18 cellular contexts compared by ENCODE assay signal in the genomic region with DNA sequence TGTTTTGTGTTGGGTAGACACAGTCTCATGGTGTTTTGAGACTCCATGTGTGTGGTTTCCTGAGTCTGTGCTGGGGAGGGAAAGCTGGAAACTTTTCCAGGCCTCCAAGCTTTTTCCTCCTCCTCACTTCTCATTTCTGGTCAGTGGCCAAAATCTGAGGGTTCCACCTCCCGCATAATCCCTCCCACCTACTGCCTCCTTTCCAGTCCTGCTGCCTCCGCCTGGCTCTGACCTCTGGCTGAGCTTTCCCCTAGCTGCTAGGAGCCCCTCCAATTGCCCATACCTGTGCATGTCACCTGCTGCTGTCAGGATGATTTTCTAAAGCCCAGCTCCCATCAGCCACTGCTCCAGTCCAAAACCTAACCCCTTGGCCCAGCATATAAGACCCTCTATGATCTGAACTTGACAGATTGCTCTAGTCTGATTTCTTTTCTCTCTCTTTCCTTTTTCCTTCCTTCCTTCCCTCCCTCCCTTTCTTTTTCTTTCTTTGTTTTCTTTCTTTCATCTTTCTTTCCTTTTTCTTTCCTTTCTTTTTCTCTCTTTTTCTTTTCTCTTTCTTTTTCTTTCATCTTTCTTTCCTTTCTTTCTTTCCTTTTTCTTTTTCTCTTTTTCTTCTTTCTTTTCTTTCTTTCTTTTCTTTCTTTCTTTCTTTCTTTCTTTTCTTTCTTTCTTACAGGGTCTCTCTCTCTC. TPM values are rescaled to one million over a fixed set of nuclear protein-coding genes. Genes with fewer than 3 reads are reported as not detected.
DNase-seq lines count a peak whose midpoint lies in the region; ATAC-seq and TF ChIP-seq lines count a peak whose summit lies in the region.
"Had no signal": no experiment of that assay in that cellular context is flagged by ENCODE, and none has a peak within 500 bp of the region (broad histone marks: within the 10 kb centered on the region; RNA-seq: fewer than 3 reads in every experiment).

No MANE protein-coding gene starts in this region.

- H3K9ac ChIP-seq in SK-N-SH: no peak overlapping the region

- no peaks in the 10 kb centered on the region; the same call in none of the 2 replicates for H3K27me3 ChIP-seq in SK-N-SH (ENCODE audit: insufficient read depth)
- H3K27me3 ChIP-seq in SJCRH30: no peaks in the 10 kb centered on the region

- no peaks in the 10 kb centered on the region for H3F3A ChIP-seq in SK-N-SH (replicated peaks; ENCODE audit: insufficient read depth)

- CTCF ChIA-PET in SK-N-SH (lab: Yijun Ruan, JAX): interaction anchor here (0.7 to 4.0 kb wide), 14 partner anchors 8 to 325 kb away, joined by 3 to 23 read pairs (median 5); a partner anchor contains a TSS

- no peak overlapping the region for H2AFZ ChIP-seq in SK-N-SH (ENCODE audit: low read depth)

- WGBS in SK-N-SH (ENCODE audit: low lambda C conversion rate): 49% methylated on average over 2 of the region's 2 CpGs

- intact Hi-C loops in Right ventricle myocardium superior (cut with DNase I): no loop called here

- no peaks in the 10 kb centered on the region for H3K36me3 ChIP-seq in SK-N-SH (replicated peaks in 1 of 2; ENCODE audit: control insufficient read depth in 1 of 2, insufficient read depth in 2 of 2, low read length in 1 of 2)
- no peaks in the 10 kb centered on the region for H3K36me3 ChIP-seq in SJCRH30

- DNase-seq in SK-N-SH (no peak), Right ventricle myocardium superior (no peak), left kidney (ENCODE audit: low read depth, low spot score) (peak; percentile 30), NCI-H748 (lab: John Stamatoyannopoulos, UW; ENCODE audit: unreplicated experiment) (no peak), GM03348 (ENCODE audit: low spot score) (no peak), SJCRH30 (no peak)
- DNase-seq: COR-L47, DMS53, H9, NCI-H1105 treated with DMSO at 0.1 percent for 48 hours, NCI-H187, NCI-H446, NCI-H82, RPMI8226 had no signal

- H3K27ac ChIP-seq in SK-N-SH (ENCODE audit: low read depth in 2 of 2, low read length in 1 of 2) (peak overlapping the region in 1 of 2 experiments; percentile 100; a peak in 2 of 4 replicates), SJCRH30 (no peak overlapping the region)
- H3K27ac ChIP-seq: SK-N-MC had no signal

- no peak for TF ChIP-seq EP300 in SK-N-SH (IDR thresholded peaks at IDR 0.05; ENCODE audit: borderline replicate concordance in 1 of 2, low read depth in 1 of 2, low read length in 1 of 2)

- POLR2A ChIA-PET in SK-N-SH (lab: Yijun Ruan, JAX): interaction anchor here (1.4 to 4.3 kb wide), 11 partner anchors 10 to 127 kb away, joined by 4 to 87 read pairs (median 13); a partner anchor contains a TSS

- H3K9me3 ChIP-seq in SK-N-SH (no peaks in the 10 kb centered on the region), SJCRH30 (replicated peaks) (no peaks in the 10 kb centered on the region)

- H3K9me2 ChIP-seq in SK-N-SH: no peaks in the 10 kb centered on the region

- H3K4me1 ChIP-seq in SK-N-SH (ENCODE audit: control insufficient read depth in 1 of 2, insufficient read depth in 2 of 2, low read depth in 1 of 2, low read length in 1 of 2): peaks cover 0 to 75% of the 10 kb centered on the region in 2 experiments; a peak in 2 of 4 replicates
- H3K4me1 ChIP-seq in SJCRH30: no peaks in the 10 kb centered on the region

- TF ChIP-seq CTCF in SK-N-SH (IDR thresholded peaks at IDR 0.05): no peak

- no peaks in the 10 kb centered on the region for H3K79me2 ChIP-seq in SK-N-SH (ENCODE audit: insufficient read depth)

- no peak for TF ChIP-seq RAD21 in SK-N-SH (IDR thresholded peaks at IDR 0.05; ENCODE audit: low read length)

- H3K4me2 ChIP-seq in SK-N-SH: no peak overlapping the region

- H4K20me1 ChIP-seq in SK-N-SH (ENCODE audit: insufficient read depth): no peaks in the 10 kb centered on the region

- no peak for ATAC-seq in SK-N-SH treated with all-trans-retinoic acid at 6 μM for 48 hours
- peak; percentile 65 for ATAC-seq in Right ventricle myocardium superior (ENCODE audit: poor library complexity)
- no peak for ATAC-seq in HG02885 (IDR thresholded peaks at IDR 0.05; ENCODE audit: poor library complexity, unreplicated experiment)
- ATAC-seq: HepG2 had no signal

- H3K4me3 ChIP-seq in SK-N-SH (ENCODE audit: low read depth in 2 of 2, low read length in 1 of 2) (no peak overlapping the region; a peak in 1 of 4 replicates), SJCRH30 (no peak overlapping the region)
- H3K4me3 ChIP-seq: SK-N-MC had no signal

TF ChIP-seq in SK-N-SH treated with all-trans-retinoic acid at 6 μM for 48 hours, 23 proteins besides CTCF, POLR2A, EP300 and RAD21:
- TF ChIP-seq ZNF70 (CRISPR knock-in tag; IDR thresholded peaks at IDR 0.05): peak; percentile 82
- TF ChIP-seq TOX (CRISPR knock-in tag; IDR thresholded peaks at IDR 0.05; ENCODE audit: borderline replicate concordance): no peak
- TF ChIP-seq ZC3H10 (CRISPR knock-in tag; IDR thresholded peaks at IDR 0.05): no peak

TF ChIP-seq in SK-N-SH, 30 proteins besides CTCF, POLR2A, EP300 and RAD21:
- TF ChIP-seq TAF1 (IDR thresholded peaks at IDR 0.05; ENCODE audit: borderline replicate concordance, low read depth, low read length) (no peak), FOXM1 (IDR thresholded peaks at IDR 0.05; ENCODE audit: low read depth) (no peak), TEAD4 (IDR thresholded peaks at IDR 0.05; ENCODE audit: borderline replicate concordance, insufficient read depth) (no peak), TCF12 (IDR thresholded peaks at IDR 0.05) (no peak), RXRA (IDR thresholded peaks at IDR 0.05; ENCODE audit: borderline replicate concordance, low read depth) (no peak), NRF1 (IDR thresholded peaks at IDR 0.05; ENCODE audit: low read depth, low read length) (no peak), RFX5 (IDR thresholded peaks at IDR 0.05; ENCODE audit: low read length) (no peak), GABPA (IDR thresholded peaks at IDR 0.05; ENCODE audit: low read depth) (no peak)
- TF ChIP-seq, protein P1, sequence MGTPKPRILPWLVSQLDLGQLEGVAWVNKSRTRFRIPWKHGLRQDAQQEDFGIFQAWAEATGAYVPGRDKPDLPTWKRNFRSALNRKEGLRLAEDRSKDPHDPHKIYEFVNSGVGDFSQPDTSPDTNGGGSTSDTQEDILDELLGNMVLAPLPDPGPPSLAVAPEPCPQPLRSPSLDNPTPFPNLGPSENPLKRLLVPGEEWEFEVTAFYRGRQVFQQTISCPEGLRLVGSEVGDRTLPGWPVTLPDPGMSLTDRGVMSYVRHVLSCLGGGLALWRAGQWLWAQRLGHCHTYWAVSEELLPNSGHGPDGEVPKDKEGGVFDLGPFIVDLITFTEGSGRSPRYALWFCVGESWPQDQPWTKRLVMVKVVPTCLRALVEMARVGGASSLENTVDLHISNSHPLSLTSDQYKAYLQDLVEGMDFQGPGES (IDR thresholded peaks at IDR 0.05; ENCODE audit: low read depth, low read length): no peak
TF ChIP-seq in SK-N-SH: peak in this region for 0.

RNA-seq across cellular contexts. Expression of a gene that starts 51.4 kb away (rescaled TPM):
- polyA plus RNA-seq in SK-N-SH (2012; rRNA removed): 6.7 and 9.1 TPM in 2 replicates
- polyA plus RNA-seq in SK-N-SH (2012; cell fraction: cytosol; rRNA removed): 3.9 and 7.4 TPM in 2 replicates
- 10.8 and 12.7 TPM in 2 replicates for polyA plus RNA-seq in SK-N-SH (2012; cell fraction: nucleus; rRNA removed)
- total RNA-seq in Right ventricle myocardium superior: 15.0 TPM
- total RNA-seq in SJCRH30 (2014; rRNA removed; shearing (Covaris generic)): 61.1 and 61.7 TPM in 2 replicates
